ENCODE assay signal across 1 cellular context in the genomic region with DNA sequence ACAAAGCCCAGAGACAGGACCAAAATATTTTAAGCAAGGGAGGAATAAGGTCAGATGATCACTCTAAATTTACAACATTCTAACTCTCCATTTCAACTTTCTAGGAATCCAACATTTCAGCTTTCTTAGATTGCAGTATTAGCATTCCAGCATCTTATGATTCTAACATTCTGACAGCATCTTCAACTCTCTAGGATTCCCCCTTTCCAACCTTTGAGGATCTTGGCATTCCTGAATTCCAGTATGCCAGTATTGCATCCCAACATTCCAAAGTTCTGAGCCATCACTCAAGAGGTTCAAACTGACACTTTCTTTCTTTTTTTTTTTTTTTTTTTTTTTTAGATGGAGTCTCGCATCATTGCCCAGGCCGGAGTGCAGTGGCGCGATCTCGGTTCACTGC.
TF ChIP-seq lines count a peak whose summit lies in the region.

No MANE protein-coding gene starts in this region.

TF ChIP-seq in GM23338, 12 proteins besides CTCF, POLR2A, EP300 and RAD21 (continued from another document):
- TF ChIP-seq, protein P1, sequence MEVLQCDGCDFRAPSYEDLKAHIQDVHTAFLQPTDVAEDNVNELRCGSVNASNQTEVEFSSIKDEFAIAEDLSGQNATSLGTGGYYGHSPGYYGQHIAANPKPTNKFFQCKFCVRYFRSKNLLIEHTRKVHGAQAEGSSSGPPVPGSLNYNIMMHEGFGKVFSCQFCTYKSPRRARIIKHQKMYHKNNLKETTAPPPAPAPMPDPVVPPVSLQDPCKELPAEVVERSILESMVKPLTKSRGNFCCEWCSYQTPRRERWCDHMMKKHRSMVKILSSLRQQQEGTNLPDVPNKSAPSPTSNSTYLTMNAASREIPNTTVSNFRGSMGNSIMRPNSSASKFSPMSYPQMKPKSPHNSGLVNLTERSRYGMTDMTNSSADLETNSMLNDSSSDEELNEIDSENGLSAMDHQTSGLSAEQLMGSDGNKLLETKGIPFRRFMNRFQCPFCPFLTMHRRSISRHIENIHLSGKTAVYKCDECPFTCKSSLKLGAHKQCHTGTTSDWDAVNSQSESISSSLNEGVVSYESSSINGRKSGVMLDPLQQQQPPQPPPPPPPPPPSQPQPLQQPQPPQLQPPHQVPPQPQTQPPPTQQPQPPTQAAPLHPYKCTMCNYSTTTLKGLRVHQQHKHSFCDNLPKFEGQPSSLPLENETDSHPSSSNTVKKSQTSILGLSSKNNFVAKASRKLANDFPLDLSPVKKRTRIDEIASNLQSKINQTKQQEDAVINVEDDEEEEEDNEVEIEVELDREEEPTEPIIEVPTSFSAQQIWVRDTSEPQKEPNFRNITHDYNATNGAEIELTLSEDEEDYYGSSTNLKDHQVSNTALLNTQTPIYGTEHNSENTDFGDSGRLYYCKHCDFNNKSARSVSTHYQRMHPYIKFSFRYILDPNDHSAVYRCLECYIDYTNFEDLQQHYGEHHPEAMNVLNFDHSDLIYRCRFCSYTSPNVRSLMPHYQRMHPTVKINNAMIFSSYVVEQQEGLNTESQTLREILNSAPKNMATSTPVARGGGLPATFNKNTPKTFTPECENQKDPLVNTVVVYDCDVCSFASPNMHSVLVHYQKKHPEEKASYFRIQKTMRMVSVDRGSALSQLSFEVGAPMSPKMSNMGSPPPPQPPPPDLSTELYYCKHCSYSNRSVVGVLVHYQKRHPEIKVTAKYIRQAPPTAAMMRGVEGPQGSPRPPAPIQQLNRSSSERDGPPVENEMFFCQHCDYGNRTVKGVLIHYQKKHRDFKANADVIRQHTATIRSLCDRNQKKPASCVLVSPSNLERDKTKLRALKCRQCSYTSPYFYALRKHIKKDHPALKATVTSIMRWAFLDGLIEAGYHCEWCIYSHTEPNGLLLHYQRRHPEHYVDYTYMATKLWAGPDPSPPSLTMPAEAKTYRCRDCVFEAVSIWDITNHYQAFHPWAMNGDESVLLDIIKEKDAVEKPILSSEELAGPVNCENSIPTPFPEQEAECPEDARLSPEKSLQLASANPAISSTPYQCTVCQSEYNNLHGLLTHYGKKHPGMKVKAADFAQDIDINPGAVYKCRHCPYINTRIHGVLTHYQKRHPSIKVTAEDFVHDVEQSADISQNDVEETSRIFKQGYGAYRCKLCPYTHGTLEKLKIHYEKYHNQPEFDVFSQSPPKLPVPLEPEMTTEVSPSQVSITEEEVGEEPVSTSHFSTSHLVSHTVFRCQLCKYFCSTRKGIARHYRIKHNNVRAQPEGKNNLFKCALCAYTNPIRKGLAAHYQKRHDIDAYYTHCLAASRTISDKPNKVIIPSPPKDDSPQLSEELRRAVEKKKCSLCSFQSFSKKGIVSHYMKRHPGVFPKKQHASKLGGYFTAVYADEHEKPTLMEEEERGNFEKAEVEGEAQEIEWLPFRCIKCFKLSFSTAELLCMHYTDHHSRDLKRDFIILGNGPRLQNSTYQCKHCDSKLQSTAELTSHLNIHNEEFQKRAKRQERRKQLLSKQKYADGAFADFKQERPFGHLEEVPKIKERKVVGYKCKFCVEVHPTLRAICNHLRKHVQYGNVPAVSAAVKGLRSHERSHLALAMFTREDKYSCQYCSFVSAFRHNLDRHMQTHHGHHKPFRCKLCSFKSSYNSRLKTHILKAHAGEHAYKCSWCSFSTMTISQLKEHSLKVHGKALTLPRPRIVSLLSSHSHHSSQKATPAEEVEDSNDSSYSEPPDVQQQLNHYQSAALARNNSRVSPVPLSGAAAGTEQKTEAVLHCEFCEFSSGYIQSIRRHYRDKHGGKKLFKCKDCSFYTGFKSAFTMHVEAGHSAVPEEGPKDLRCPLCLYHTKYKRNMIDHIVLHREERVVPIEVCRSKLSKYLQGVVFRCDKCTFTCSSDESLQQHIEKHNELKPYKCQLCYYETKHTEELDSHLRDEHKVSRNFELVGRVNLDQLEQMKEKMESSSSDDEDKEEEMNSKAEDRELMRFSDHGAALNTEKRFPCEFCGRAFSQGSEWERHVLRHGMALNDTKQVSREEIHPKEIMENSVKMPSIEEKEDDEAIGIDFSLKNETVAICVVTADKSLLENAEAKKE (CRISPR knock-in tag; IDR thresholded peaks at IDR 0.05): no peak
- TF ChIP-seq NANOG (IDR thresholded peaks at IDR 0.05; ENCODE audit: borderline replicate concordance) (no peak), ZNF114 (CRISPR knock-in tag; IDR thresholded peaks at IDR 0.05) (no peak), JUNB (IDR thresholded peaks at IDR 0.05; ENCODE audit: unreplicated experiment) (no peak), EZH2 (IDR thresholded peaks at IDR 0.05; ENCODE audit: low read depth, unreplicated experiment) (no peak), EZH2phosphoT487 (IDR thresholded peaks at IDR 0.05; ENCODE audit: unreplicated experiment) (no peak), CREB1 (CRISPR knock-in tag; IDR thresholded peaks at IDR 0.05; ENCODE audit: low read depth) (no peak)
